In genomic region chr15:43942157-43942556, GRCh38 we compare ENCODE assay signal across 31 cellular contexts.
"Had no signal": no experiment of that assay in that cellular context is flagged by ENCODE, and none has a peak within 500 bp of the region (broad histone marks: within the 10 kb centered on the region; RNA-seq: fewer than 3 reads in every experiment).

No MANE protein-coding gene starts in this region.

- H3K27ac Mint-ChIP-seq: activated CD4-positive, alpha-beta memory T cell treated with anti-CD3 and anti-CD28 coated beads for 36 hours; activated CD4-positive, alpha-beta T cell treated with anti-CD3 and anti-CD28 coated beads for 36 hours; activated CD4-positive, alpha-beta T cell treated with anti-CD3 and anti-CD28 coated beads, Interleukin-2, amount 10 ng/mL, durations not matched to agents 24 days and 14 days; activated CD8-positive, alpha-beta memory T cell treated with anti-CD3 and anti-CD28 coated beads, Interleukin-2, amount 10 ng/mL, durations not matched to agents 7 days and 5 days; activated CD8-positive, alpha-beta T cell treated with anti-CD3 and anti-CD28 coated beads, Interleukin-2, amount 10 ng/mL, durations not matched to agents 7 days and 5 days; activated naive CD4-positive, alpha-beta T cell treated with anti-CD3 and anti-CD28 coated beads, Interleukin-2, amount 10 ng/mL, durations not matched to agents 7 days and 5 days; activated naive CD4-positive, alpha-beta T cell treated with anti-CD3 and anti-CD28 coated beads, Interleukin-2, amount 50 U/mL, for 72 hours; activated naive CD8-positive, alpha-beta T cell treated with anti-CD3 and anti-CD28 coated beads, Interleukin-2, amount 10 ng/mL, durations not matched to agents 7 days and 5 days; activated T-cell treated with anti-CD3 and anti-CD28 coated beads, Interleukin-2, amount 50 U/mL, for 72 hours; effector memory CD8-positive, alpha-beta T cell; T-helper 17 cell; T-helper 2 cell treated with Interferon-gamma antibody and Interleukin-4, amounts not matched to agents 5 μg/mL and 100 μg/mL, for 36 hours had no signal

- H3K4me1 ChIP-seq: esophagus muscularis mucosa, foreskin keratinocyte, gastrocnemius medialis, heart left ventricle had no signal

- H3K9me3 Mint-ChIP-seq: activated CD4-positive, alpha-beta memory T cell treated with anti-CD3 and anti-CD28 coated beads for 36 hours; activated CD4-positive, alpha-beta T cell treated with anti-CD3 and anti-CD28 coated beads, Interleukin-2, amount 10 ng/mL, durations not matched to agents 24 days and 14 days; activated naive CD4-positive, alpha-beta T cell treated with anti-CD3 and anti-CD28 coated beads, Interleukin-2, amount 10 ng/mL, durations not matched to agents 7 days and 5 days; activated naive CD4-positive, alpha-beta T cell treated with anti-CD3 and anti-CD28 coated beads, Interleukin-2, amount 50 U/mL, for 72 hours; activated naive CD8-positive, alpha-beta T cell treated with anti-CD3 and anti-CD28 coated beads, Interleukin-2, amount 10 ng/mL, durations not matched to agents 7 days and 5 days; activated T-cell treated with anti-CD3 and anti-CD28 coated beads, Interleukin-2, amount 50 U/mL, for 72 hours; effector memory CD8-positive, alpha-beta T cell; T-helper 2 cell treated with Interferon-gamma antibody and Interleukin-4, amounts not matched to agents 5 μg/mL and 100 μg/mL, for 36 hours had no signal

- H3K27me3 ChIP-seq: brain microvascular endothelial cell, esophagus muscularis mucosa, foreskin keratinocyte, gastrocnemius medialis, heart left ventricle had no signal

- H3K4me3 ChIP-seq: esophagus muscularis mucosa, gastrocnemius medialis, heart left ventricle had no signal

- ATAC-seq: activated CD4-positive, alpha-beta T cell treated with anti-CD3 and anti-CD28 coated beads for 36 hours; activated CD8-positive, alpha-beta memory T cell treated with anti-CD3 and anti-CD28 coated beads, Interleukin-2, amount 10 ng/mL, durations not matched to agents 7 days and 5 days; activated CD8-positive, alpha-beta T cell treated with anti-CD3 and anti-CD28 coated beads, Interleukin-2, amount 10 ng/mL, durations not matched to agents 7 days and 5 days; activated naive CD4-positive, alpha-beta T cell treated with anti-CD3 and anti-CD28 coated beads, Interleukin-2, amount 50 U/mL, for 72 hours; activated T-cell treated with anti-CD3 and anti-CD28 coated beads, Interleukin-2, amount 50 U/mL, for 72 hours; effector memory CD8-positive, alpha-beta T cell; foreskin keratinocyte; gastrocnemius medialis; heart left ventricle; T-helper 17 cell had no signal

- H3K4me1 Mint-ChIP-seq: activated CD4-positive, alpha-beta T cell treated with anti-CD3 and anti-CD28 coated beads for 36 hours; activated CD4-positive, alpha-beta T cell treated with anti-CD3 and anti-CD28 coated beads, Interleukin-2, amount 10 ng/mL, durations not matched to agents 24 days and 14 days; activated CD8-positive, alpha-beta memory T cell treated with anti-CD3 and anti-CD28 coated beads, Interleukin-2, amount 10 ng/mL, durations not matched to agents 7 days and 5 days; activated naive CD4-positive, alpha-beta T cell treated with anti-CD3 and anti-CD28 coated beads, Interleukin-2, amount 10 ng/mL, durations not matched to agents 7 days and 5 days; activated naive CD8-positive, alpha-beta T cell treated with anti-CD3 and anti-CD28 coated beads, Interleukin-2, amount 10 ng/mL, durations not matched to agents 7 days and 5 days had no signal

- H3K36me3 Mint-ChIP-seq: activated CD4-positive, alpha-beta memory T cell treated with anti-CD3 and anti-CD28 coated beads for 36 hours; activated CD8-positive, alpha-beta memory T cell treated with anti-CD3 and anti-CD28 coated beads, Interleukin-2, amount 10 ng/mL, durations not matched to agents 7 days and 5 days; activated naive CD4-positive, alpha-beta T cell treated with anti-CD3 and anti-CD28 coated beads, Interleukin-2, amount 10 ng/mL, durations not matched to agents 7 days and 5 days; activated naive CD4-positive, alpha-beta T cell treated with anti-CD3 and anti-CD28 coated beads, Interleukin-2, amount 50 U/mL, for 72 hours; activated naive CD8-positive, alpha-beta T cell treated with anti-CD3 and anti-CD28 coated beads, Interleukin-2, amount 10 ng/mL, durations not matched to agents 7 days and 5 days had no signal

- H3K36me3 ChIP-seq: brain microvascular endothelial cell, esophagus muscularis mucosa, gastrocnemius medialis, heart left ventricle, WERI-Rb-1 had no signal

- H3K4me3 Mint-ChIP-seq: activated CD4-positive, alpha-beta memory T cell treated with anti-CD3 and anti-CD28 coated beads for 36 hours; activated CD4-positive, alpha-beta T cell treated with anti-CD3 and anti-CD28 coated beads for 36 hours; activated CD4-positive, alpha-beta T cell treated with anti-CD3 and anti-CD28 coated beads, Interleukin-2, amount 10 ng/mL, durations not matched to agents 24 days and 14 days; activated CD8-positive, alpha-beta memory T cell treated with anti-CD3 and anti-CD28 coated beads, Interleukin-2, amount 10 ng/mL, durations not matched to agents 7 days and 5 days; activated CD8-positive, alpha-beta T cell treated with anti-CD3 and anti-CD28 coated beads, Interleukin-2, amount 10 ng/mL, durations not matched to agents 7 days and 5 days; activated naive CD4-positive, alpha-beta T cell treated with anti-CD3 and anti-CD28 coated beads, Interleukin-2, amount 10 ng/mL, durations not matched to agents 7 days and 5 days; activated naive CD8-positive, alpha-beta T cell treated with anti-CD3 and anti-CD28 coated beads, Interleukin-2, amount 10 ng/mL, durations not matched to agents 7 days and 5 days; activated T-cell treated with anti-CD3 and anti-CD28 coated beads, Interleukin-2, amount 50 U/mL, for 72 hours; effector memory CD8-positive, alpha-beta T cell; T-helper 17 cell; T-helper 2 cell treated with Interferon-gamma antibody and Interleukin-4, amounts not matched to agents 5 μg/mL and 100 μg/mL, for 36 hours had no signal

- H3K27ac ChIP-seq: brain microvascular endothelial cell, esophagus muscularis mucosa, foreskin keratinocyte, gastrocnemius medialis, heart left ventricle, WERI-Rb-1 had no signal

- H3K9me3 ChIP-seq: esophagus muscularis mucosa, gastrocnemius medialis, heart left ventricle had no signal

- DNase-seq: activated CD4-positive, alpha-beta memory T cell treated with anti-CD3 and anti-CD28 coated beads for 36 hours; activated CD4-positive, alpha-beta T cell treated with anti-CD3 and anti-CD28 coated beads for 36 hours; activated CD4-positive, alpha-beta T cell treated with anti-CD3 and anti-CD28 coated beads, Interleukin-2, amount 10 ng/mL, durations not matched to agents 24 days and 14 days; activated CD4-positive, CD25-positive, alpha-beta regulatory T cell; activated CD4-positive, CD25-positive, alpha-beta regulatory T cell treated with anti-CD3 and anti-CD28 coated beads, Interleukin-2, amount 50 U/mL, for 72 hours; activated CD8-positive, alpha-beta memory T cell treated with anti-CD3 and anti-CD28 coated beads, Interleukin-2, amount 10 ng/mL, durations not matched to agents 7 days and 5 days; activated CD8-positive, alpha-beta memory T cell treated with anti-CD3 and anti-CD28 coated beads, Interleukin-2, amount 50 U/mL, for 4 hours; activated CD8-positive, alpha-beta T cell treated with anti-CD3 and anti-CD28 coated beads, Interleukin-2, amount 10 ng/mL, durations not matched to agents 7 days and 5 days; activated gamma-delta T cell; activated naive CD4-positive, alpha-beta T cell; activated naive CD4-positive, alpha-beta T cell treated with anti-CD3 and anti-CD28 coated beads, Interleukin-2, amount 10 ng/mL, durations not matched to agents 7 days and 5 days; activated naive CD8-positive, alpha-beta T cell treated with anti-CD3 and anti-CD28 coated beads, Interleukin-2, amount 10 ng/mL, durations not matched to agents 7 days and 5 days; activated T-cell treated with anti-CD3 and anti-CD28 coated beads, Interleukin-2, amount 50 U/mL, for 1 hour; activated T-cell treated with anti-CD3 and anti-CD28 coated beads, Interleukin-2, amount 50 U/mL, for 72 hours; anterior cingulate cortex; brain microvascular endothelial cell; cortex of kidney; dermis blood vessel endothelial cell; effector CD4-positive, alpha-beta T cell; effector memory CD8-positive, alpha-beta T cell; erythroblast; foreskin keratinocyte; gastrocnemius medialis; glutamatergic neuron; heart left ventricle; T-helper 17 cell; T1000; WERI-Rb-1 had no signal
